Comparison of ENCODE assay signal across 10 cellular contexts in genomic region chr2:9310390-9310789, GRCh38.
DNase-seq lines count a peak whose midpoint lies in the region; ATAC-seq and TF ChIP-seq lines count a peak whose summit lies in the region.
"Had no signal": no experiment of that assay in that cellular context is flagged by ENCODE, and none has a peak within 500 bp of the region (broad histone marks: within the 10 kb centered on the region; RNA-seq: fewer than 3 reads in every experiment).

No MANE protein-coding gene starts in this region.

- intact Hi-C loops in dendritic cell treated with granulocyte-macrophage colony-stimulating factor and Interleukin-4, amounts not matched to agents 40 ng/mL and 50 ng/mL, for 4 days (cut with micrococcal nuclease) = no loop called here
- intact Hi-C loops in mucosa of descending colon (cut with DNase I, micrococcal nuclease) = no loop called here

- no peak overlapping the region for H3K4me3 Mint-ChIP-seq in dendritic cell treated with granulocyte-macrophage colony-stimulating factor and Interleukin-4, amounts not matched to agents 40 ng/mL and 50 ng/mL, for 4 days
- H3K4me3 Mint-ChIP-seq: B cell; naive thymus-derived CD4-positive, alpha-beta T cell had no signal

- ATAC-seq in mucosa of descending colon = peak; percentile 80
- ATAC-seq: naive thymus-derived CD4-positive, alpha-beta T cell had no signal

- H3K4me3 ChIP-seq in mucosa of descending colon = no peak overlapping the region
- H3K4me3 ChIP-seq in H7 (ENCODE audit: insufficient read depth, low read depth, low read length) = no peak overlapping the region

- H3K9me3 Mint-ChIP-seq in dendritic cell treated with granulocyte-macrophage colony-stimulating factor and Interleukin-4, amounts not matched to agents 40 ng/mL and 50 ng/mL, for 4 days = no peaks in the 10 kb centered on the region
- H3K9me3 Mint-ChIP-seq: naive thymus-derived CD4-positive, alpha-beta T cell had no signal

- H3K9me3 ChIP-seq in mucosa of descending colon = no peaks in the 10 kb centered on the region

- H3K36me3 Mint-ChIP-seq in dendritic cell treated with granulocyte-macrophage colony-stimulating factor and Interleukin-4, amounts not matched to agents 40 ng/mL and 50 ng/mL, for 4 days (ENCODE audit: low read depth) = no peaks in the 10 kb centered on the region
- H3K36me3 Mint-ChIP-seq: naive thymus-derived CD4-positive, alpha-beta T cell had no signal

- peaks cover 14% of the 10 kb centered on the region for H3K4me1 ChIP-seq in mucosa of descending colon (ENCODE audit: low read depth)

- TF ChIP-seq CTCF in mucosa of descending colon (IDR thresholded peaks at IDR 0.05) = no peak

- H3K4me1 Mint-ChIP-seq in dendritic cell treated with granulocyte-macrophage colony-stimulating factor and Interleukin-4, amounts not matched to agents 40 ng/mL and 50 ng/mL, for 4 days (ENCODE audit: low read depth) = peaks cover 13% of the 10 kb centered on the region
- H3K4me1 Mint-ChIP-seq: B cell had no signal

- no peaks in the 10 kb centered on the region for H3K27me3 Mint-ChIP-seq in dendritic cell treated with granulocyte-macrophage colony-stimulating factor and Interleukin-4, amounts not matched to agents 40 ng/mL and 50 ng/mL, for 4 days

- H3K36me3 ChIP-seq in mucosa of descending colon (ENCODE audit: low read depth) = no peaks in the 10 kb centered on the region
- no peaks in the 10 kb centered on the region for H3K36me3 ChIP-seq in H7 (replicated peaks; ENCODE audit: control insufficient read depth, insufficient read depth, low read length)

- in situ Hi-C loops in KBM-7 (cut with MboI; ENCODE audit: low pct_unique_long_range_greater_than_20kb, low sequenced_read_pairs) = no loop called here

- DNase-seq in SIG-M5 treated with dmso at 0.1 percent for 504 hours (lab: John Stamatoyannopoulos, UW; ENCODE audit: unreplicated experiment) = peak; percentile 34
- DNase-seq in SIG-M5 (lab: John Stamatoyannopoulos, UW) = no peak
- peak in 1 of 3 donors; percentile 30 for DNase-seq in mucosa of descending colon
- DNase-seq in cortex of kidney (lab: John Stamatoyannopoulos, UW) = no peak
- DNase-seq in KBM-7 = no peak
- DNase-seq in H7 = no peak
- DNase-seq in activated gamma-delta T cell treated with Interleukin-2 at 50 U/mL for 16 hours = no peak
- DNase-seq: naive thymus-derived CD4-positive, alpha-beta T cell had no signal

- H3K27me3 ChIP-seq in H7 (ENCODE audit: control insufficient read depth, insufficient read depth, low read length) = no peaks in the 10 kb centered on the region

- peak overlapping the region; percentile 24 for H3K27ac Mint-ChIP-seq in dendritic cell treated with granulocyte-macrophage colony-stimulating factor and Interleukin-4, amounts not matched to agents 40 ng/mL and 50 ng/mL, for 4 days
- H3K27ac Mint-ChIP-seq: B cell; naive thymus-derived CD4-positive, alpha-beta T cell had no signal
